ENCODE assay signal across 6 cellular contexts in genomic region chr5:140664018-140664352, GRCh38. TPM values are rescaled to one million over a fixed set of nuclear protein-coding genes. Genes with fewer than 3 reads are reported as not detected.
DNase-seq lines count a peak whose midpoint lies in the region; ATAC-seq and TF ChIP-seq lines count a peak whose summit lies in the region.

No MANE protein-coding gene starts in this region.

- H2AFZ ChIP-seq in OCI-LY7 (ENCODE audit: low read length) = peak overlapping the region; percentile 98

- no peaks in the 10 kb centered on the region for H3K27me3 ChIP-seq in esophagus squamous epithelium

- H3K27me3 Mint-ChIP-seq in stimulated activated memory B cell treated with anti-CD40 and anti-IgM and Interleukin-4, amounts not matched to agents 10 μg/mL and 1 μg/mL and 100 μg/mL, for 72 hours = no peaks in the 10 kb centered on the region

- 9 to 10% methylated on average over 10 to 19 of the region's 19 CpGs for WGBS in esophagus squamous epithelium, 2 donors

- H3K4me3 Mint-ChIP-seq in stimulated activated memory B cell treated with anti-CD40 and anti-IgM and Interleukin-4, amounts not matched to agents 10 μg/mL and 1 μg/mL and 100 μg/mL, for 72 hours = peak overlapping the region; percentile 99

- no peaks in the 10 kb centered on the region for H3K9me2 ChIP-seq in OCI-LY7 (ENCODE audit: insufficient read depth, low read length)

- H3K4me2 ChIP-seq in OCI-LY7 (ENCODE audit: low read length) = peak overlapping the region; percentile 88

- no peak for TF ChIP-seq POLR2A in esophagus squamous epithelium (IDR thresholded peaks at IDR 0.05)

- peak overlapping the region; percentile 97 for H3K27ac Mint-ChIP-seq in stimulated activated memory B cell treated with anti-CD40 and anti-IgM and Interleukin-4, amounts not matched to agents 10 μg/mL and 1 μg/mL and 100 μg/mL, for 72 hours

- CTCF ChIA-PET in OCI-LY7 (lab: Charles Lee; ENCODE audit: unreplicated experiment) = no interaction called here

- H3K9me3 Mint-ChIP-seq in stimulated activated memory B cell treated with anti-CD40 and anti-IgM and Interleukin-4, amounts not matched to agents 10 μg/mL and 1 μg/mL and 100 μg/mL, for 72 hours = no peaks in the 10 kb centered on the region

- TF ChIP-seq CTCF in OCI-LY7 (conservative IDR thresholded peaks at IDR 0.05; ENCODE audit: low read length) (no peak), esophagus squamous epithelium (IDR thresholded peaks at IDR 0.05) (no peak)

- H3K4me1 ChIP-seq in OCI-LY7 (ENCODE audit: insufficient read depth, low read length, poor library complexity, severe bottlenecking) (peaks cover 17% of the 10 kb centered on the region), esophagus squamous epithelium (peaks cover 12 to 34% (median 16%) of the 10 kb centered on the region in 3 donors)

- H3K4me3 ChIP-seq in OCI-LY7 (ENCODE audit: low read depth, low read length, poor library complexity, severe bottlenecking) = peak overlapping the region; percentile 95
- H3K4me3 ChIP-seq in esophagus squamous epithelium = peak overlapping the region; percentile 62 to 96 (median 90)

- peaks cover 67% of the 10 kb centered on the region for H3K36me3 Mint-ChIP-seq in stimulated activated memory B cell treated with anti-CD40 and anti-IgM and Interleukin-4, amounts not matched to agents 10 μg/mL and 1 μg/mL and 100 μg/mL, for 72 hours

- POLR2A ChIA-PET in OCI-LY7 (lab: Charles Lee) = interaction anchor here (0.6 to 0.8 kb wide), 2 partner anchors 16 to 36 kb away, joined by 3 to 5 read pairs; partner anchors contain the start of gene ZMAT2

- H3K4me1 Mint-ChIP-seq in stimulated activated memory B cell treated with anti-CD40 and anti-IgM and Interleukin-4, amounts not matched to agents 10 μg/mL and 1 μg/mL and 100 μg/mL, for 72 hours = peaks cover 39% of the 10 kb centered on the region

- H3K27ac ChIP-seq in OCI-LY7 (ENCODE audit: low read depth, low read length, poor library complexity, severe bottlenecking) (peak overlapping the region; percentile 39), esophagus squamous epithelium (peak overlapping the region; percentile 89 to 99 (median 94))

- DNase-seq in OCI-LY7 (ENCODE audit: low spot score) = no peak
- DNase-seq in esophagus squamous epithelium (lab: John Stamatoyannopoulos, UW) = no peak
- DNase-seq in ureter (ENCODE audit: low spot score) = no peak

- H3K36me3 ChIP-seq in OCI-LY7 (ENCODE audit: insufficient read depth, low read length) (peaks cover 78% of the 10 kb centered on the region), esophagus squamous epithelium (peaks cover 14 to 71% (median 35%) of the 10 kb centered on the region in 3 donors)

- peaks cover 25% of the 10 kb centered on the region for H3K79me2 ChIP-seq in OCI-LY7 (ENCODE audit: insufficient read depth, low read depth, low read length)

- intact Hi-C loops in OCI-LY7 (cut with micrococcal nuclease; ENCODE audit: unreplicated experiment) (loop anchor here (1.0 kb wide), 1 partner anchor 27 kb away; the partner anchor contains the start of genes HARS1 and HARS2), esophagus squamous epithelium (cut with DNase I) (no loop called here)

- no peaks in the 10 kb centered on the region for H4K20me1 ChIP-seq in OCI-LY7 (ENCODE audit: insufficient read depth, low read length)

- H3K9me3 ChIP-seq in OCI-LY7 (ENCODE audit: low read length) (no peaks in the 10 kb centered on the region), esophagus squamous epithelium (no peaks in the 10 kb centered on the region)

- ATAC-seq in stimulated activated memory B cell treated with anti-CD40 and anti-IgM and Interleukin-4, amounts not matched to agents 10 μg/mL and 1 μg/mL and 100 μg/mL, for 72 hours = no peak
- no peak for ATAC-seq in GM21526 (IDR thresholded peaks at IDR 0.05; ENCODE audit: low FRiP score, unreplicated experiment)
- no peak for ATAC-seq in GM19455 (IDR thresholded peaks at IDR 0.05; ENCODE audit: unreplicated experiment)

- BruUV-seq in OCI-LY7 (replicated peaks; lab: Mats Ljungman, UMichigan) = no TSS peak

RNA-seq across cellular contexts. Expression of gene WDR55, which starts 0.7 kb away (rescaled TPM):
- total RNA-seq in OCI-LY7 (2014; rRNA removed; shearing (Covaris generic)) = 18.7 and 23.9 TPM in 2 replicates
- total RNA-seq in OCI-LY7 (2022) (31.5 and 34.2 TPM in 2 replicates), esophagus squamous epithelium (10 to 100 TPM; 24.2 to 29.5 (median 25.4) TPM), ureter (26.3 TPM)

RNA-seq across cellular contexts. Expression of gene DND1, which starts 9.4 kb away (rescaled TPM):
- 2.2 and 3.6 TPM in 2 replicates for total RNA-seq in OCI-LY7 (2014; rRNA removed; shearing (Covaris generic))
- total RNA-seq in OCI-LY7 (2022) (2.7 and 4.5 TPM in 2 replicates), esophagus squamous epithelium (under 1 TPM in 2 of 4 donors, not detected in 2; 0.19 to 0.75 TPM), ureter (2.7 TPM)

RNA-seq across cellular contexts. Expression of gene IK, which starts 16.4 kb away (rescaled TPM):
- total RNA-seq in OCI-LY7 (2014; rRNA removed; shearing (Covaris generic)) = 64.4 and 83.7 TPM in 2 replicates
- total RNA-seq in OCI-LY7 (2022) = 90.4 and 99.3 TPM in 2 replicates
- 100 to 1,000 TPM in 1 of 4 donors, 10 to 100 TPM in 3; 44.9 to 110 (median 79.8) TPM for total RNA-seq in esophagus squamous epithelium
- total RNA-seq in ureter = 78.8 TPM

RNA-seq across cellular contexts. Expression of gene NDUFA2, which starts 16.6 kb away (rescaled TPM):
- total RNA-seq in OCI-LY7 (2014; rRNA removed; shearing (Covaris generic)) = 107 and 166 TPM in 2 replicates
- total RNA-seq in OCI-LY7 (2022) (63.4 and 70.3 TPM in 2 replicates), esophagus squamous epithelium (10 to 100 TPM; 31.3 to 56.3 (median 42.5) TPM), ureter (48.1 TPM)

RNA-seq across cellular contexts. Expression of gene TMCO6, which starts 24.7 kb away (rescaled TPM):
- total RNA-seq in OCI-LY7 (2014; rRNA removed; shearing (Covaris generic)) = 15.4 and 26.9 TPM in 2 replicates
- total RNA-seq in OCI-LY7 (2022) = 36.8 and 38.8 TPM in 2 replicates
- 10 to 100 TPM; 18.4 to 46.7 (median 28.2) TPM for total RNA-seq in esophagus squamous epithelium
- 24.1 TPM for total RNA-seq in ureter
